1 cellular context compared by ENCODE assay signal in the genomic region with DNA sequence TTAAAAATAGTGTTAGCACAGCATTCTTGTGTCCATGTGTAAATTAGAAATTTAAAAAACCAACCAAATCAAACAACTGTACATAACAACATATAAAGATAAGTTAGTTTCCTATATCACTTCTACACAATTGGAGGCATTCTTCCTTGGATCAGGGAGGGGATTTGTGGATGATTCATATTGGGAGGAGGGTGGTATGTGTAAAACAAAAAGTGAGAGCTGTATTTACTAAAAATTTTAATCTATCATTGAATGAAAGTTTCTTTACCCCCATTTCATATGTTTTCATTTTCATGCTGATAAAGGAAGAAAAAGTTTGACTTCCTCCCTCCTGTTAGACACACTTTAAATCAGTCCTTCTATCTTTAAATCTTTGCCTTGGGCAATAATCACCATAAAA.
TF ChIP-seq lines count a peak whose summit lies in the region.

No MANE protein-coding gene starts in this region.

TF ChIP-seq in A549, 52 proteins besides CTCF, POLR2A, EP300 and RAD21 (continued from another document):
- TF ChIP-seq, protein P1, sequence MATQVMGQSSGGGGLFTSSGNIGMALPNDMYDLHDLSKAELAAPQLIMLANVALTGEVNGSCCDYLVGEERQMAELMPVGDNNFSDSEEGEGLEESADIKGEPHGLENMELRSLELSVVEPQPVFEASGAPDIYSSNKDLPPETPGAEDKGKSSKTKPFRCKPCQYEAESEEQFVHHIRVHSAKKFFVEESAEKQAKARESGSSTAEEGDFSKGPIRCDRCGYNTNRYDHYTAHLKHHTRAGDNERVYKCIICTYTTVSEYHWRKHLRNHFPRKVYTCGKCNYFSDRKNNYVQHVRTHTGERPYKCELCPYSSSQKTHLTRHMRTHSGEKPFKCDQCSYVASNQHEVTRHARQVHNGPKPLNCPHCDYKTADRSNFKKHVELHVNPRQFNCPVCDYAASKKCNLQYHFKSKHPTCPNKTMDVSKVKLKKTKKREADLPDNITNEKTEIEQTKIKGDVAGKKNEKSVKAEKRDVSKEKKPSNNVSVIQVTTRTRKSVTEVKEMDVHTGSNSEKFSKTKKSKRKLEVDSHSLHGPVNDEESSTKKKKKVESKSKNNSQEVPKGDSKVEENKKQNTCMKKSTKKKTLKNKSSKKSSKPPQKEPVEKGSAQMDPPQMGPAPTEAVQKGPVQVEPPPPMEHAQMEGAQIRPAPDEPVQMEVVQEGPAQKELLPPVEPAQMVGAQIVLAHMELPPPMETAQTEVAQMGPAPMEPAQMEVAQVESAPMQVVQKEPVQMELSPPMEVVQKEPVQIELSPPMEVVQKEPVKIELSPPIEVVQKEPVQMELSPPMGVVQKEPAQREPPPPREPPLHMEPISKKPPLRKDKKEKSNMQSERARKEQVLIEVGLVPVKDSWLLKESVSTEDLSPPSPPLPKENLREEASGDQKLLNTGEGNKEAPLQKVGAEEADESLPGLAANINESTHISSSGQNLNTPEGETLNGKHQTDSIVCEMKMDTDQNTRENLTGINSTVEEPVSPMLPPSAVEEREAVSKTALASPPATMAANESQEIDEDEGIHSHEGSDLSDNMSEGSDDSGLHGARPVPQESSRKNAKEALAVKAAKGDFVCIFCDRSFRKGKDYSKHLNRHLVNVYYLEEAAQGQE (IDR thresholded peaks at IDR 0.05) = no peak
- no peak for TF ChIP-seq KDM1A (IDR thresholded peaks at IDR 0.05; ENCODE audit: low read depth)
- TF ChIP-seq, protein P2, sequence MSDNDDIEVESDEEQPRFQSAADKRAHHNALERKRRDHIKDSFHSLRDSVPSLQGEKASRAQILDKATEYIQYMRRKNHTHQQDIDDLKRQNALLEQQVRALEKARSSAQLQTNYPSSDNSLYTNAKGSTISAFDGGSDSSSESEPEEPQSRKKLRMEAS (IDR thresholded peaks at IDR 0.05) = no peak
- no peak for TF ChIP-seq NPAS2 (CRISPR knock-in tag; IDR thresholded peaks at IDR 0.05; ENCODE audit: borderline replicate concordance)
